Comparison of ENCODE assay signal across 23 cellular contexts in genomic region chr10:57094083-57094482, GRCh38.
A peak's percentile ranks its signal among the peaks of the same experiment; 100 is the strongest.
DNase-seq lines count a peak whose midpoint lies in the region; ATAC-seq, FAIRE-seq and TF ChIP-seq lines count a peak whose summit lies in the region.
"Had no signal": no experiment of that assay in that cellular context is flagged by ENCODE, and none has a peak within 500 bp of the region (broad histone marks: within the 10 kb centered on the region; RNA-seq: fewer than 3 reads in every experiment).

No MANE protein-coding gene starts in this region.

- TF ChIP-seq RAD21 in HepG2 (CRISPR knock-in tag; IDR thresholded peaks at IDR 0.05), result no peak

- H3K27ac ChIP-seq in HepG2 (ENCODE audit: extremely low read length, insufficient read depth, low read length) (no peak overlapping the region), right lobe of liver (no peak overlapping the region), osteoblast (ENCODE audit: low read depth, low read length) (no peak overlapping the region), mesendoderm (ENCODE audit: low read depth, low read length) (no peak overlapping the region)
- H3K27ac ChIP-seq: 22Rv1; A549; BLaER1 treated with 17β-estradiol and CSF1 and Interleukin-3, amounts not matched to agents 10 nM and 100 nM; C4-2B had no signal

- H3K9me3 ChIP-seq in HepG2 (ENCODE audit: low read length) (no peaks in the 10 kb centered on the region), right lobe of liver (no peaks in the 10 kb centered on the region), osteoblast (ENCODE audit: low read depth, low read length) (no peaks in the 10 kb centered on the region)
- H3K9me3 ChIP-seq: A549 had no signal

- ATAC-seq in HepG2 (no peak), right lobe of liver (no peak)
- ATAC-seq: A549; CD8-positive, alpha-beta T cell had no signal

- no peak overlapping the region for H3K18ac ChIP-seq in mesendoderm (ENCODE audit: low read length)

- DNase-seq in HepG2 (ENCODE audit: low spot score) (no peak), right lobe of liver (no peak), osteoblast (ENCODE audit: insufficient read length, low spot score, missing footprints) (peak; percentile 22), urothelium cell line (ENCODE audit: low spot score) (no peak), mesendoderm (no peak), NCI-H345 treated with DMSO at 0.1 percent for 48 hours (lab: John Stamatoyannopoulos, UW; ENCODE audit: unreplicated experiment) (no peak)
- DNase-seq: AML-193; CD4-positive, alpha-beta T cell; CD8-positive, alpha-beta T cell; COR-L47; DMS 273 treated with DMSO at 0.1 percent for 48 hours; DMS153; DMS53; DMS79; DND-41; EL; GDM1 had no signal

- H3K79me1 ChIP-seq in mesendoderm (ENCODE audit: low read length), result no peaks in the 10 kb centered on the region

- no peak overlapping the region for H3K56ac ChIP-seq in mesendoderm (ENCODE audit: low read length)

- H4K20me1 ChIP-seq in HepG2 (ENCODE audit: insufficient read depth, low read length), result no peaks in the 10 kb centered on the region
- no peaks in the 10 kb centered on the region for H4K20me1 ChIP-seq in osteoblast (ENCODE audit: insufficient read depth, low read length)
- H4K20me1 ChIP-seq: BLaER1 treated with 17β-estradiol and CSF1 and Interleukin-3, amounts not matched to agents 10 nM and 100 nM had no signal

- H3K79me2 ChIP-seq in HepG2 (ENCODE audit: insufficient read depth, low read length) (no peaks in the 10 kb centered on the region), osteoblast (ENCODE audit: insufficient read depth, low read length) (no peaks in the 10 kb centered on the region), mesendoderm (ENCODE audit: control insufficient read depth, insufficient read depth, low read length) (no peaks in the 10 kb centered on the region)

- no peaks in the 10 kb centered on the region for H3K4me1 ChIP-seq in HepG2 (ENCODE audit: insufficient read depth, low read length)
- H3K4me1 ChIP-seq in right lobe of liver, result no peaks in the 10 kb centered on the region
- no peaks in the 10 kb centered on the region for H3K4me1 ChIP-seq in osteoblast (ENCODE audit: insufficient read depth, low read length)
- H3K4me1 ChIP-seq in mesendoderm (ENCODE audit: control insufficient read depth, low read depth, low read length), result no peaks in the 10 kb centered on the region
- H3K4me1 ChIP-seq: A549; BLaER1 treated with 17β-estradiol and CSF1 and Interleukin-3, amounts not matched to agents 10 nM and 100 nM had no signal

- POLR2A ChIA-PET in HepG2 (lab: Yijun Ruan, JAX), result no interaction called here

- no peak overlapping the region for H2BK15ac ChIP-seq in mesendoderm (replicated peaks; ENCODE audit: low read depth)

- no peak overlapping the region for H3K23ac ChIP-seq in mesendoderm (ENCODE audit: low read length)

- intact Hi-C loops in HepG2 (cut with micrococcal nuclease; ENCODE audit: unreplicated experiment) (no loop called here), right lobe of liver (cut with DNase I) (no loop called here)

- FAIRE-seq in HepG2 (lab: Jason Lieb, UNC), result no peak
- FAIRE-seq in urothelium cell line (lab: Jason Lieb, UNC), result peak; percentile 30
- FAIRE-seq: A549, GM12891, GM19239 had no signal

- no peak overlapping the region for H3K4me3 ChIP-seq in HepG2 (replicated peaks in 1 of 3; ENCODE audit: insufficient read depth in 1 of 3, low read depth in 2 of 3, low read length in 3 of 3)
- no peak overlapping the region for H3K4me3 ChIP-seq in right lobe of liver
- no peak overlapping the region for H3K4me3 ChIP-seq in osteoblast (ENCODE audit: insufficient read depth, low read length)
- H3K4me3 ChIP-seq in mesendoderm (ENCODE audit: low read length), result no peak overlapping the region
- H3K4me3 ChIP-seq: A549; BLaER1 treated with 17β-estradiol and CSF1 and Interleukin-3, amounts not matched to agents 10 nM and 100 nM had no signal

- H3K27me3 ChIP-seq in HepG2 (ENCODE audit: control insufficient read depth in 1 of 2, insufficient read depth in 2 of 2, low read length in 2 of 2) (no peaks in the 10 kb centered on the region), right lobe of liver (no peaks in the 10 kb centered on the region), osteoblast (ENCODE audit: insufficient read depth, low read length) (no peaks in the 10 kb centered on the region), mesendoderm (ENCODE audit: insufficient read depth, low read length, poor library complexity) (no peaks in the 10 kb centered on the region)
- H3K27me3 ChIP-seq: BLaER1 treated with 17β-estradiol and CSF1 and Interleukin-3, amounts not matched to agents 10 nM and 100 nM had no signal

- CTCF ChIA-PET in HepG2 (lab: Yijun Ruan, JAX; ENCODE audit: low intra/inter-chr PET ratio, low total read pairs), result no interaction called here

- no peak overlapping the region for H3K9ac ChIP-seq in HepG2 (ENCODE audit: insufficient read depth, low read depth, low read length)
- no peak overlapping the region for H3K9ac ChIP-seq in mesendoderm (ENCODE audit: low read length)
- H3K9ac ChIP-seq: BLaER1 treated with 17β-estradiol and CSF1 and Interleukin-3, amounts not matched to agents 10 nM and 100 nM had no signal

- no peak overlapping the region for H2BK5ac ChIP-seq in mesendoderm (ENCODE audit: low read length)

- H2BK120ac ChIP-seq in mesendoderm (ENCODE audit: low read depth, low read length), result no peak overlapping the region

- in situ Hi-C loops in HepG2 (cut with HindIII; ENCODE audit: extremely low pct_ligation_motif_present, low pct_unique_long_range_greater_than_20kb), result no loop called here

- H4K8ac ChIP-seq in mesendoderm (ENCODE audit: low read depth, low read length), result no peak overlapping the region

- BruUV-seq in HepG2 (replicated peaks; lab: Mats Ljungman, UMichigan), result no TSS peak

- no peak for TF ChIP-seq CTCF in HepG2 (CRISPR knock-in tag; IDR thresholded peaks at IDR 0.05)
- TF ChIP-seq CTCF in right lobe of liver (IDR thresholded peaks at IDR 0.05), result no peak
- no peak for TF ChIP-seq CTCF in osteoblast (IDR thresholded peaks at IDR 0.05; ENCODE audit: extremely low read depth, low read depth, low read length)

- TF ChIP-seq EP300 in HepG2 (IDR thresholded peaks at IDR 0.05; ENCODE audit: low read depth in 2 of 2, low read length in 2 of 2) (no peak), HepG2 (CRISPR knock-in tag; IDR thresholded peaks at IDR 0.05; ENCODE audit: borderline replicate concordance) (no peak)

- no peak overlapping the region for H2AFZ ChIP-seq in HepG2 (ENCODE audit: low read length)
- no peak overlapping the region for H2AFZ ChIP-seq in osteoblast (ENCODE audit: low read length)

- H3K36me3 ChIP-seq in HepG2 (replicated peaks in 1 of 2; ENCODE audit: control insufficient read depth in 1 of 2, insufficient read depth in 2 of 2, low read length in 2 of 2) (no peaks in the 10 kb centered on the region), right lobe of liver (no peaks in the 10 kb centered on the region), osteoblast (ENCODE audit: insufficient read depth, low read length) (no peaks in the 10 kb centered on the region), mesendoderm (ENCODE audit: control insufficient read depth, insufficient read depth, low read length) (no peaks in the 10 kb centered on the region)
- H3K36me3 ChIP-seq: BLaER1 treated with 17β-estradiol and CSF1 and Interleukin-3, amounts not matched to agents 10 nM and 100 nM had no signal

- TF ChIP-seq POLR2A in HepG2 (IDR thresholded peaks at IDR 0.05; ENCODE audit: insufficient read depth in 1 of 2, low read depth in 2 of 2, low read length in 2 of 2), result no peak
- TF ChIP-seq POLR2A in right lobe of liver (IDR thresholded peaks at IDR 0.05), result no peak

- H2AK5ac ChIP-seq in mesendoderm (ENCODE audit: low read length), result no peak overlapping the region

- H4K5ac ChIP-seq in mesendoderm (ENCODE audit: low read length), result no peak overlapping the region

- no peak overlapping the region for H3K4ac ChIP-seq in mesendoderm (ENCODE audit: low read depth, low read length)

- H3K4me2 ChIP-seq in HepG2 (ENCODE audit: low read depth, low read length) (no peak overlapping the region), osteoblast (ENCODE audit: insufficient read depth, low read length) (no peak overlapping the region), mesendoderm (ENCODE audit: low read length) (no peak overlapping the region)
- H3K4me2 ChIP-seq: A549; BLaER1 treated with 17β-estradiol and CSF1 and Interleukin-3, amounts not matched to agents 10 nM and 100 nM had no signal

TF ChIP-seq in HepG2, 621 proteins besides CTCF, POLR2A, EP300 and RAD21:
- no peak for TF ChIP-seq TCF7 (IDR thresholded peaks at IDR 0.05; ENCODE audit: low read depth)
- TF ChIP-seq, protein P1, sequence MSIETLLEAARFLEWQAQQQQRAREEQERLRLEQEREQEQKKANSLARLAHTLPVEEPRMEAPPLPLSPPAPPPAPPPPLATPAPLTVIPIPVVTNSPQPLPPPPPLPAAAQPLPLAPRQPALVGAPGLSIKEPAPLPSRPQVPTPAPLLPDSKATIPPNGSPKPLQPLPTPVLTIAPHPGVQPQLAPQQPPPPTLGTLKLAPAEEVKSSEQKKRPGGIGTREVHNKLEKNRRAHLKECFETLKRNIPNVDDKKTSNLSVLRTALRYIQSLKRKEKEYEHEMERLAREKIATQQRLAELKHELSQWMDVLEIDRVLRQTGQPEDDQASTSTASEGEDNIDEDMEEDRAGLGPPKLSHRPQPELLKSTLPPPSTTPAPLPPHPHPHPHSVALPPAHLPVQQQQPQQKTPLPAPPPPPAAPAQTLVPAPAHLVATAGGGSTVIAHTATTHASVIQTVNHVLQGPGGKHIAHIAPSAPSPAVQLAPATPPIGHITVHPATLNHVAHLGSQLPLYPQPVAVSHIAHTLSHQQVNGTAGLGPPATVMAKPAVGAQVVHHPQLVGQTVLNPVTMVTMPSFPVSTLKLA (IDR thresholded peaks at IDR 0.05), result 0 out of 2 replicates have a peak, but pooled peaks have one; percentile 48
